In genomic region chr16:12386076-12386641, GRCh38 we compare ENCODE assay signal across 19 cellular contexts.
"Had no signal": no experiment of that assay in that cellular context is flagged by ENCODE, and none has a peak within 500 bp of the region (broad histone marks: within the 10 kb centered on the region; RNA-seq: fewer than 3 reads in every experiment).

No MANE protein-coding gene starts in this region.

- H3K4me3 ChIP-seq: esophagus muscularis mucosa, left lung, psoas muscle, skin epidermis had no signal

- ATAC-seq: left lung; right cardiac atrium; stimulated activated naive CD8-positive, alpha-beta T cell treated with anti-CD3 and anti-CD28 coated beads, Interleukin-15, amount 100 ng/mL, for 72 hours had no signal

- H3K27me3 ChIP-seq: esophagus muscularis mucosa, left lung had no signal

- H3K27ac ChIP-seq: esophagus muscularis mucosa, left lung, psoas muscle, skin epidermis, VCaP had no signal

- DNase-seq: activated CD4-positive, alpha-beta T cell treated with anti-CD3 and anti-CD28 coated beads for 1 hour; activated CD8-positive, alpha-beta memory T cell treated with anti-CD3 and anti-CD28 coated beads for 24 hours; activated CD8-positive, alpha-beta memory T cell treated with anti-CD3 and anti-CD28 coated beads, Interleukin-2, amount 50 U/mL, for 48 hours; activated effector memory CD4-positive, alpha-beta T cell treated with anti-CD3 and anti-CD28 coated beads, Interleukin-2, amount 50 U/mL, for 16 hours; activated T-cell treated with anti-CD3 and anti-CD28 coated beads, Interleukin-2, amount 50 U/mL, for 48 hours; effector CD8-positive, alpha-beta T cell; left lung; naive B cell; psoas muscle; right cardiac atrium; stimulated activated naive CD8-positive, alpha-beta T cell treated with anti-CD3 and anti-CD28 coated beads, Interleukin-15, amount 100 ng/mL, for 72 hours had no signal

- H3K36me3 Mint-ChIP-seq: type B pancreatic cell had no signal

- H3K4me1 Mint-ChIP-seq: activated naive CD4-positive, alpha-beta T cell treated with anti-CD3 and anti-CD28 coated beads, Interleukin-2, amount 50 U/mL, for 24 hours; stimulated activated naive CD8-positive, alpha-beta T cell treated with anti-CD3 and anti-CD28 coated beads, Interleukin-15, amount 100 ng/mL, for 72 hours had no signal

- H3K36me3 ChIP-seq: esophagus muscularis mucosa, left lung had no signal

- H3K9me3 ChIP-seq: esophagus muscularis mucosa, left lung, psoas muscle had no signal

- H3K4me1 ChIP-seq: esophagus muscularis mucosa, left lung had no signal

- H3K27me3 Mint-ChIP-seq: activated naive CD4-positive, alpha-beta T cell treated with anti-CD3 and anti-CD28 coated beads, Interleukin-2, amount 50 U/mL, for 24 hours; dendritic cell treated with granulocyte-macrophage colony-stimulating factor and Interleukin-4, amounts not matched to agents 40 ng/mL and 50 ng/mL, for 4 days; naive B cell; stimulated activated naive CD8-positive, alpha-beta T cell treated with anti-CD3 and anti-CD28 coated beads, Interleukin-15, amount 100 ng/mL, for 72 hours; type B pancreatic cell had no signal

- H3K27ac Mint-ChIP-seq: activated naive CD4-positive, alpha-beta T cell treated with anti-CD3 and anti-CD28 coated beads, Interleukin-2, amount 50 U/mL, for 24 hours; dendritic cell treated with granulocyte-macrophage colony-stimulating factor and Interleukin-4, amounts not matched to agents 40 ng/mL and 50 ng/mL, for 4 days; T-helper 1 cell treated with Interleukin-12 subunit alpha and Interleukin-12 subunit beta and Interleukin-4 antibody, amounts not matched to agents 30 μg/mL and 1 μg/mL, for 36 hours; type B pancreatic cell had no signal

- H3K4me3 Mint-ChIP-seq: activated naive CD4-positive, alpha-beta T cell treated with anti-CD3 and anti-CD28 coated beads, Interleukin-2, amount 50 U/mL, for 24 hours; dendritic cell treated with granulocyte-macrophage colony-stimulating factor and Interleukin-4, amounts not matched to agents 40 ng/mL and 50 ng/mL, for 4 days; neural crest cell; stimulated activated naive CD8-positive, alpha-beta T cell treated with anti-CD3 and anti-CD28 coated beads, Interleukin-15, amount 100 ng/mL, for 72 hours; T-helper 1 cell treated with Interleukin-12 subunit alpha and Interleukin-12 subunit beta and Interleukin-4 antibody, amounts not matched to agents 30 μg/mL and 1 μg/mL, for 36 hours; type B pancreatic cell had no signal

- H3K9me3 Mint-ChIP-seq: activated naive CD4-positive, alpha-beta T cell treated with anti-CD3 and anti-CD28 coated beads, Interleukin-2, amount 50 U/mL, for 24 hours; dendritic cell treated with granulocyte-macrophage colony-stimulating factor and Interleukin-4, amounts not matched to agents 40 ng/mL and 50 ng/mL, for 4 days; neural crest cell; stimulated activated naive CD8-positive, alpha-beta T cell treated with anti-CD3 and anti-CD28 coated beads, Interleukin-15, amount 100 ng/mL, for 72 hours; T-helper 1 cell treated with Interleukin-12 subunit alpha and Interleukin-12 subunit beta and Interleukin-4 antibody, amounts not matched to agents 30 μg/mL and 1 μg/mL, for 36 hours; type B pancreatic cell had no signal
